Comparison of ENCODE assay signal across 8 cellular contexts in genomic region chr16:67173808-67174705, GRCh38. TPM values are rescaled to one million over a fixed set of nuclear protein-coding genes. Genes with fewer than 3 reads are reported as not detected.
DNase-seq lines count a peak whose midpoint lies in the region; FAIRE-seq and TF ChIP-seq lines count a peak whose summit lies in the region.

No MANE protein-coding gene starts in this region.

- peak overlapping the region; percentile 98 for H3K27ac Mint-ChIP-seq in chondrocyte (ENCODE audit: unreplicated experiment)

- peak overlapping the region; percentile 83 for H3K4me3 Mint-ChIP-seq in chondrocyte (ENCODE audit: unreplicated experiment)

- 1 to 2% (median 1%) methylated on average over 62 to 71 of the region's 71 CpGs for WGBS in small intestine, 3 donors

- FAIRE-seq in H54 (lab: Jason Lieb, UNC) (no peak), small intestine (lab: Jason Lieb, UNC) (no peak)

- H3K36me3 Mint-ChIP-seq in chondrocyte (ENCODE audit: low read depth): peaks cover 1% of the 10 kb centered on the region

- TF ChIP-seq CTCF in VCaP (conservative IDR thresholded peaks at IDR 0.05): no peak
- TF ChIP-seq CTCF in chondrocyte (IDR thresholded peaks at IDR 0.05): peak; percentile 70

- TF ChIP-seq POLR2A in H54 (IDR thresholded peaks at IDR 0.05; ENCODE audit: low read depth, low read length): peak; percentile 72

- no peaks in the 10 kb centered on the region for H3K9me3 Mint-ChIP-seq in chondrocyte (ENCODE audit: low read depth)

- no peaks in the 10 kb centered on the region for H3K27me3 Mint-ChIP-seq in chondrocyte (ENCODE audit: low read depth)

- H3K36me3 ChIP-seq in ES-I3 (ENCODE audit: insufficient read depth, low read length) (no peaks in the 10 kb centered on the region), small intestine (ENCODE audit: control insufficient read depth in 2 of 2, insufficient read depth in 2 of 2, low read length in 2 of 2) (no peaks in the 10 kb centered on the region)

- H3K27ac ChIP-seq in VCaP (peak overlapping the region; percentile 82), small intestine (ENCODE audit: low read depth in 1 of 2, low read length in 1 of 2) (peak overlapping the region; percentile 83 to 93)

- H3K4me1 ChIP-seq in ES-I3 (ENCODE audit: insufficient read depth, low read length) (peaks cover 7% of the 10 kb centered on the region; the same call in 1 of the 2 replicates), small intestine (ENCODE audit: control insufficient read depth in 2 of 2, insufficient read depth in 1 of 2, low read depth in 1 of 2, low read length in 1 of 2) (peaks cover 4 to 9% of the 10 kb centered on the region in 2 donors)

- H3K9ac ChIP-seq in ES-I3 (ENCODE audit: low read depth, low read length): peak overlapping the region; percentile 53

- peak; percentile 97 for DNase-seq in H54 (ENCODE audit: insufficient read length, low spot score)
- DNase-seq in NCI-H1694 (lab: John Stamatoyannopoulos, UW): peak; percentile 50
- peak; percentile 97 for DNase-seq in chondrocyte (ENCODE audit: low spot score)
- peak; percentile 93 for DNase-seq in islet precursor cell
- DNase-seq in small intestine: peak; percentile 95
- DNase-seq in COLO829 (ENCODE audit: low spot score): no peak

- no peaks in the 10 kb centered on the region for H3K9me3 ChIP-seq in ES-I3 (ENCODE audit: control insufficient read depth, insufficient read depth, low read length)
- no peaks in the 10 kb centered on the region for H3K9me3 ChIP-seq in small intestine (ENCODE audit: control insufficient read depth, low read depth)

- H3K4me3 ChIP-seq in small intestine (ENCODE audit: low read depth in 1 of 2, low read length in 2 of 2): peak overlapping the region in 1 of 2 donors; percentile 30

- peaks cover 51% of the 10 kb centered on the region for H3K4me1 Mint-ChIP-seq in chondrocyte (ENCODE audit: low read depth)

- H3K27me3 ChIP-seq in small intestine (ENCODE audit: control insufficient read depth in 2 of 2, insufficient read depth in 2 of 2, low read length in 2 of 2): no peaks in the 10 kb centered on the region

RNA-seq across cellular contexts. Expression of gene NOL3, which starts 3.7 kb away (rescaled TPM):
- 21.9 to 34.6 TPM (median 31.2 TPM) in 3 replicates for total RNA-seq in chondrocyte
- 10 to 100 TPM in 2 of 3 donors, 1 to 10 TPM in 1; 8.7 to 17.1 (median 10.3) TPM for polyA plus RNA-seq in small intestine

RNA-seq across cellular contexts. Expression of gene HSF4, which starts 9.5 kb away (rescaled TPM):
- total RNA-seq in chondrocyte: 11.6 to 19.0 TPM (median 15.7 TPM) in 3 replicates
- 10 to 100 TPM in 1 of 3 donors, 1 to 10 TPM in 2; 4.6 to 15.1 (median 6.3) TPM for polyA plus RNA-seq in small intestine

RNA-seq across cellular contexts. Expression of gene MATCAP1, which starts 9.7 kb away (rescaled TPM):
- total RNA-seq in chondrocyte: 28.0 to 45.0 TPM (median 29.9 TPM) in 3 replicates
- 10 to 100 TPM; 15.7 to 19.0 (median 18.2) TPM for polyA plus RNA-seq in small intestine

RNA-seq across cellular contexts. Expression of gene FBXL8, which starts 14.3 kb away (rescaled TPM):
- 14.6 to 17.5 TPM (median 16.0 TPM) in 3 replicates for total RNA-seq in chondrocyte
- polyA plus RNA-seq in small intestine: 10 to 100 TPM in 1 of 3 donors, 1 to 10 TPM in 2; 5.8 to 13.1 (median 7.6) TPM

RNA-seq across cellular contexts. Expression of gene TRADD, which starts 14.3 kb away (rescaled TPM):
- total RNA-seq in chondrocyte: 16.6 to 20.0 TPM (median 19.1 TPM) in 3 replicates
- 10 to 100 TPM; 18.8 to 37.8 (median 28.4) TPM for polyA plus RNA-seq in small intestine
